27 cellular contexts compared by ENCODE assay signal in the genomic region with DNA sequence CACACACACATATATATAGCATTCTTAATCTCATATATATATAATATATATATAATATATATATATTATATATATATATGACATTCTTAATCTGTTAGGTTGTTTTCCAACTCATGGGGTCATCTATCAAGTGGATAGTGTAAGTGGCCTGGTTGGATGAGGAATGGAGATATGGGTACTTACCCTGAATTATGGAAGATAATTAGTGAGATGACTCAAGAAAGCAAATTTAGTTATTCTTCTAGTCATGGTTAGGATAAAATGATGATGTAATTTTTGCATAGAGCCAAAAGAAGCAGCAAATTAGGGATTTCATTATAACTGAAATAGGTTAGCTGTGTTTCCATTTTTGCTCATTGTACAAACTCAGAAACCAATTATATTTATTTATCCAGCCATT.
"Had no signal": no experiment of that assay in that cellular context is flagged by ENCODE, and none has a peak within 500 bp of the region (broad histone marks: within the 10 kb centered on the region; RNA-seq: fewer than 3 reads in every experiment).

No MANE protein-coding gene starts in this region.

- DNase-seq: colonic mucosa; cortex of kidney; dermis blood vessel endothelial cell; dorsolateral prefrontal cortex; effector CD4-positive, alpha-beta T cell; effector CD8-positive, alpha-beta T cell; effector memory CD4-positive, alpha-beta T cell; effector memory CD8-positive, alpha-beta T cell; endodermal cell; esophagus squamous epithelium; foreskin fibroblast; foreskin keratinocyte; foreskin melanocyte; gastrocnemius medialis; glutamatergic neuron; head of caudate nucleus; heart left ventricle; heart right ventricle had no signal

- H3K9me3 ChIP-seq: colonic mucosa, esophagus muscularis mucosa, esophagus squamous epithelium, gastrocnemius medialis, gastroesophageal sphincter, heart left ventricle, heart right ventricle had no signal

- H3K4me3 ChIP-seq: colonic mucosa, coronary artery, dorsolateral prefrontal cortex, esophagus muscularis mucosa, esophagus squamous epithelium, gastrocnemius medialis, gastroesophageal sphincter, heart left ventricle, heart right ventricle had no signal

- ATAC-seq: effector memory CD8-positive, alpha-beta T cell; esophagus mucosa; foreskin keratinocyte; gastrocnemius medialis; gastroesophageal sphincter; heart left ventricle; heart right ventricle had no signal

- H3K27ac ChIP-seq: colonic mucosa, dorsolateral prefrontal cortex, epithelial cell of prostate, esophagus muscularis mucosa, esophagus squamous epithelium, foreskin keratinocyte, heart left ventricle, heart right ventricle had no signal

- FAIRE-seq: colon, endometrium, endothelial cell of umbilical vein, frontal cortex had no signal

- H3K36me3 ChIP-seq: colonic mucosa, esophagus muscularis mucosa, esophagus squamous epithelium, gastrocnemius medialis, gastroesophageal sphincter, heart left ventricle, heart right ventricle had no signal

- H3K27me3 ChIP-seq: colonic mucosa, dorsolateral prefrontal cortex, esophagus muscularis mucosa, esophagus squamous epithelium, foreskin keratinocyte, gastrocnemius medialis, gastroesophageal sphincter, heart left ventricle, heart right ventricle had no signal

- H3K4me1 ChIP-seq: colonic mucosa, foreskin keratinocyte had no signal
